In genomic region chr10:22229756-22230330, GRCh38 we compare ENCODE assay signal across 8 cellular contexts. TPM values are rescaled to one million over a fixed set of nuclear protein-coding genes. Genes with fewer than 3 reads are reported as not detected.
A peak's percentile ranks its signal among the peaks of the same experiment; 100 is the strongest.
DNase-seq lines count a peak whose midpoint lies in the region.

No MANE protein-coding gene starts in this region.

- no peaks in the 10 kb centered on the region for H3K4me1 ChIP-seq in neuron (ENCODE audit: insufficient read depth, low read length)

- DNase-seq in NCI-H2107 treated with DMSO at 0.1 percent for 48 hours (lab: John Stamatoyannopoulos, UW; ENCODE audit: unreplicated experiment) (peak; percentile 3), NCI-H2107 (lab: John Stamatoyannopoulos, UW) (no peak), RPMI7951 (ENCODE audit: low read depth) (peak; percentile 15), epithelial cell of prostate (ENCODE audit: low read depth, low spot score) (no peak), T1000 (lab: John Stamatoyannopoulos, UW) (no peak), HuH-7.5 (ENCODE audit: low spot score) (no peak)
- DNase-seq in stimulated activated CD4-positive, alpha-beta T cell treated with anti-CD3 and anti-CD28 coated beads, Interleukin-1b, Interleukin-23, amount 100 ng/mL, for 48 hours, result no peak

- peak overlapping the region; percentile 98 for H2AFZ ChIP-seq in neuron (ENCODE audit: low read depth, low read length)

- no peaks in the 10 kb centered on the region for H3K36me3 ChIP-seq in neuron (ENCODE audit: insufficient read depth, low read length)

- peak overlapping the region; percentile 53 for H3K27ac ChIP-seq in epithelial cell of prostate

- no peaks in the 10 kb centered on the region for H3K9me3 ChIP-seq in neuron (ENCODE audit: low read length)

- peaks cover 16% of the 10 kb centered on the region for H3K27me3 ChIP-seq in neuron (ENCODE audit: insufficient read depth, low read length)

- peak overlapping the region; percentile 84 for H3K4me3 ChIP-seq in neuron (ENCODE audit: low read length)

RNA-seq across cellular contexts. Expression of gene EBLN1, which starts 12.0 kb away (rescaled TPM):
- total RNA-seq in RPMI7951 (2014; rRNA removed; shearing (Covaris generic)), result not detected in 2 replicates

Comparison
In these comparisons a context has a peak if more than half of its experiments do, and no peak if none do; other contexts are left out.
1. DNase-seq: peak in NCI-H2107 treated with DMSO at 0.1 percent for 48 hours (single experiment) and RPMI7951 (single experiment); none in NCI-H2107 (single experiment), epithelial cell of prostate (single experiment), T1000 (single experiment), HuH-7.5 (single experiment) and stimulated activated CD4-positive, alpha-beta T cell treated with anti-CD3 and anti-CD28 coated beads, Interleukin-1b, Interleukin-23, amount 100 ng/mL, for 48 hours (single experiment).